1 cellular context compared by ENCODE assay signal in genomic region chr12:45611495-45611894, GRCh38.
TF ChIP-seq lines count a peak whose summit lies in the region.

No MANE protein-coding gene starts in this region.

TF ChIP-seq in GM23338, 12 proteins besides CTCF, POLR2A, EP300 and RAD21 (continued from another document):
- no peak for TF ChIP-seq REST (IDR thresholded peaks at IDR 0.05; ENCODE audit: unreplicated experiment)
- TF ChIP-seq ZNF331 (CRISPR knock-in tag; IDR thresholded peaks at IDR 0.05; ENCODE audit: low read depth) = no peak
- TF ChIP-seq NANOG (IDR thresholded peaks at IDR 0.05; ENCODE audit: borderline replicate concordance) = no peak
- TF ChIP-seq POLR2AphosphoS5 (IDR thresholded peaks at IDR 0.05; ENCODE audit: low read depth) = no peak
- TF ChIP-seq STAT1 (IDR thresholded peaks at IDR 0.05; ENCODE audit: unreplicated experiment) = no peak
- no peak for TF ChIP-seq ZNF462 (CRISPR knock-in tag; IDR thresholded peaks at IDR 0.05)
- no peak for TF ChIP-seq EZH2 (IDR thresholded peaks at IDR 0.05; ENCODE audit: low read depth, unreplicated experiment)
- no peak for TF ChIP-seq CREB1 (CRISPR knock-in tag; IDR thresholded peaks at IDR 0.05; ENCODE audit: low read depth)
TF ChIP-seq in GM23338: peak in this region for 0.
